In the genomic region with DNA sequence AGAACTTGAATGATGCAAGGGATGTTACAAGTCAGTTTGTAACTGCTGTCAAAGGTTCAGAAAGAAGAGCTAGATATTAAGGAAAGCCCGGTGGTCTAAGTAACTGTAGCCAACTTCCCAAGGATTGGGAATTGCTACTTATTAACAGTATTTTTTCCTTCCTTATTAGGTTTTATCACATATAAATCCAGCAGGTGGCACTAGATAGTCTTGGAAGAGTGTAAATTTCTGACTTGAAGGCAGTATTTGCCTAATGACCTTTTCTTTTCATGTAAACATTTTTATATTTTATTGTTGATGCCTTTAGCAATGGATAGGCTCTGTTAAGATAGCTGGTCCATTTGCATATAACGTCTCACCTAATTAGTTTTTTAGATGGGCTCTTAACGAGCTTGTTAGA, we compare ENCODE assay signal across 9 cellular contexts. TPM values are rescaled to one million over a fixed set of nuclear protein-coding genes. Genes with fewer than 3 reads are reported as not detected.
DNase-seq lines count a peak whose midpoint lies in the region; ATAC-seq and TF ChIP-seq lines count a peak whose summit lies in the region.
"Had no signal": no experiment of that assay in that cellular context is flagged by ENCODE, and none has a peak within 500 bp of the region (broad histone marks: within the 10 kb centered on the region; RNA-seq: fewer than 3 reads in every experiment).

No MANE protein-coding gene starts in this region.

- DNase-seq in AG20443 (ENCODE audit: low spot score) (peak; percentile 42), HCT116 (ENCODE audit: low read depth, low spot score) (peak; percentile 4), SHP77 (lab: John Stamatoyannopoulos, UW) (peak; percentile 2 to 7), immature natural killer cell (peak; percentile 3 to 15 (median 9)), NCI-H128 (lab: John Stamatoyannopoulos, UW; ENCODE audit: unreplicated experiment) (no peak), sciatic nerve (ENCODE audit: low spot score) (no peak), T-helper 2 cell (no peak), GM19240 (ENCODE audit: insufficient read length, low spot score) (no peak)

- TF ChIP-seq CTCF in HCT116 (IDR thresholded peaks at IDR 0.05 in 2 of 3, conservative IDR thresholded peaks at IDR 0.05 in 1 of 3; ENCODE audit: borderline replicate concordance in 1 of 3, insufficient read depth in 1 of 3, low read depth in 2 of 3, low read length in 2 of 3) = peak; percentile 21 to 54 (median 23); a peak in 4 of 6 replicates

- no peak overlapping the region for H3K9ac ChIP-seq in HCT116 (ENCODE audit: low read length)

- no peaks in the 10 kb centered on the region for H4K20me1 ChIP-seq in HCT116 (ENCODE audit: insufficient read depth)

- POLR2A ChIA-PET in HCT116 (lab: Charles Lee) = interaction anchor here (0.6 kb wide), 1 partner anchor 16 kb away, joined by 3 read pairs; no protein-coding TSS in a partner anchor

- no peak for TF ChIP-seq POLR2A in HCT116 (IDR thresholded peaks at IDR 0.05; ENCODE audit: borderline replicate concordance, extremely low read depth, insufficient read depth, insufficient read length)

- peaks cover 75% of the 10 kb centered on the region for H3K79me2 ChIP-seq in HCT116 (ENCODE audit: insufficient read depth, low read length)

- H3K36me3 Mint-ChIP-seq in immature natural killer cell = no peaks in the 10 kb centered on the region

- H3K4me1 Mint-ChIP-seq in immature natural killer cell = no peaks in the 10 kb centered on the region
- H3K4me1 Mint-ChIP-seq: central memory CD8-positive, alpha-beta T cell had no signal

- peaks cover 34 to 64% of the 10 kb centered on the region in 2 experiments for H3K36me3 ChIP-seq in HCT116 (ENCODE audit: control insufficient read depth in 1 of 2, insufficient read depth in 2 of 2, low read length in 2 of 2)

- ATAC-seq in HCT116 (peak; percentile 58; the same call in 1 of the 2 replicates), sciatic nerve (no peak)

- CTCF ChIA-PET in HCT116 (lab: Charles Lee) = interaction anchor here (1.0 to 2.1 kb wide), 8 partner anchors 12 to 760 kb away, joined by 3 to 13 read pairs (median 6); no protein-coding TSS in a partner anchor

- no peaks in the 10 kb centered on the region for H3K9me3 Mint-ChIP-seq in immature natural killer cell
- H3K9me3 Mint-ChIP-seq: central memory CD8-positive, alpha-beta T cell had no signal

- H3K27me3 Mint-ChIP-seq in immature natural killer cell (ENCODE audit: low read depth in 3 of 3) = no peaks in the 10 kb centered on the region
- H3K27me3 Mint-ChIP-seq: central memory CD8-positive, alpha-beta T cell had no signal

- intact Hi-C loops in HCT116 (cut with micrococcal nuclease) (loop anchor here (1.0 kb wide), 1 partner anchor 760 kb away; no protein-coding TSS in a partner anchor), sciatic nerve (cut with DNase I) (no loop called here)

- no TSS peak for BruUV-seq in HCT116 (replicated peaks; lab: Mats Ljungman, UMichigan)

- H3K4me1 ChIP-seq in HCT116 (ENCODE audit: control insufficient read depth in 1 of 2, insufficient read depth in 2 of 2, low read length in 2 of 2) = no peaks in the 10 kb centered on the region

- H3K4me2 ChIP-seq in HCT116 (ENCODE audit: low read length) = no peak overlapping the region

- H3K27ac ChIP-seq in HCT116 (ENCODE audit: low read depth, low read length) = no peak overlapping the region

- TF ChIP-seq RAD21 in HCT116 (IDR thresholded peaks at IDR 0.05; ENCODE audit: low read depth) = peak; percentile 33

- H3K4me3 Mint-ChIP-seq in immature natural killer cell = no peak overlapping the region
- H3K4me3 Mint-ChIP-seq: central memory CD8-positive, alpha-beta T cell had no signal

- no peaks in the 10 kb centered on the region for H3K27me3 ChIP-seq in HCT116 (ENCODE audit: insufficient read depth, low read length)

- H3K27ac Mint-ChIP-seq in immature natural killer cell = no peak overlapping the region

- no peaks in the 10 kb centered on the region for H3K9me3 ChIP-seq in HCT116 (ENCODE audit: control insufficient read depth in 1 of 2, insufficient read depth in 1 of 2, low read depth in 1 of 2, low read length in 2 of 2)

- no peaks in the 10 kb centered on the region for H3K9me2 ChIP-seq in HCT116 (ENCODE audit: insufficient read depth)

- no peak overlapping the region for H3K4me3 ChIP-seq in HCT116 (replicated peaks in 1 of 2; ENCODE audit: low read depth in 1 of 2, low read length in 2 of 2)

- no peak overlapping the region for H2AFZ ChIP-seq in HCT116 (ENCODE audit: low read depth, low read length, poor library complexity, severe bottlenecking)

- RAD21 ChIA-PET in HCT116 (lab: Charles Lee; ENCODE audit: low non-redundant PET in 1 of 2, low total read pairs in 2 of 2, uncharacterized antibody in 2 of 2, unreplicated experiment in 2 of 2) = no interaction called here

TF ChIP-seq in HCT116, 20 proteins besides CTCF, POLR2A, EP300 and RAD21:
- TF ChIP-seq JUND (IDR thresholded peaks at IDR 0.05) (no peak), SRF (IDR thresholded peaks at IDR 0.05; ENCODE audit: low read depth) (peak; percentile 16; the same call in 1 of the 2 replicates)

RNA-seq across cellular contexts. Expression of a gene that starts 51.2 kb away (rescaled TPM):
- 130 TPM for total RNA-seq in HCT116 (2021; ENCODE audit: unreplicated experiment)
- polyA plus RNA-seq in HCT116 (2012) = 64.6 and 79.9 TPM in 2 replicates
- under 1 TPM in 1 of 3 donors, not detected in 2; 0.84 TPM for polyA plus RNA-seq in immature natural killer cell
- total RNA-seq in sciatic nerve = 2.4 TPM

Comparison
In these comparisons a context has a peak if more than half of its experiments do, and no peak if none do; other contexts are left out.
1. DNase-seq: peak in AG20443 (single experiment), HCT116 (single experiment), SHP77 (2 of 2) and immature natural killer cell (3 of 3); none in NCI-H128 (single experiment), sciatic nerve (single experiment), T-helper 2 cell (0 of 5) and GM19240 (single experiment).
2. RNA of a gene that starts 51.2 kb away (total RNA-seq): 130 TPM in HCT116 (single experiment); 2.4 TPM in sciatic nerve (single experiment); every median in the first group is over 10 times any median in the second.